In genomic region chr2:234469251-234469845, GRCh38 we compare ENCODE assay signal across 22 cellular contexts. TPM values are rescaled to one million over a fixed set of nuclear protein-coding genes. Genes with fewer than 3 reads are reported as not detected.
DNase-seq lines count a peak whose midpoint lies in the region; ATAC-seq, FAIRE-seq and TF ChIP-seq lines count a peak whose summit lies in the region.
"Had no signal": no experiment of that assay in that cellular context is flagged by ENCODE, and none has a peak within 500 bp of the region (broad histone marks: within the 10 kb centered on the region; RNA-seq: fewer than 3 reads in every experiment).

No MANE protein-coding gene starts in this region.

- H3K9me3 Mint-ChIP-seq in activated T-cell treated with anti-CD3 and anti-CD28 coated beads, Interleukin-2, amount 50 U/mL, for 4 hours, result no peaks in the 10 kb centered on the region
- H3K9me3 Mint-ChIP-seq: activated B cell treated with CpG ODN at 0.5 μM for 24 hours; activated naive CD4-positive, alpha-beta T cell treated with anti-CD3 and anti-CD28 coated beads, Interleukin-2, amount 50 U/mL, for 24 hours had no signal

- H3K27me3 Mint-ChIP-seq in activated T-cell treated with anti-CD3 and anti-CD28 coated beads, Interleukin-2, amount 50 U/mL, for 4 hours (ENCODE audit: low read depth), result no peaks in the 10 kb centered on the region
- H3K27me3 Mint-ChIP-seq: activated B cell treated with CpG ODN at 0.5 μM for 24 hours; activated naive CD4-positive, alpha-beta T cell treated with anti-CD3 and anti-CD28 coated beads, Interleukin-2, amount 50 U/mL, for 24 hours had no signal

- H2AFZ ChIP-seq in smooth muscle cell (ENCODE audit: low read depth), result no peak overlapping the region
- H2AFZ ChIP-seq: GM23338 had no signal

- TF ChIP-seq CTCF in bronchial epithelial cell (IDR thresholded peaks at IDR 0.05; ENCODE audit: insufficient read depth, low read length, severe bottlenecking), result no peak
- TF ChIP-seq CTCF in smooth muscle cell (IDR thresholded peaks at IDR 0.05; ENCODE audit: borderline replicate concordance, insufficient read depth, poor library complexity, severe bottlenecking), result no peak

- FAIRE-seq in bronchial epithelial cell (lab: Jason Lieb, UNC), result no peak
- no peak for FAIRE-seq in RCC 7860 (lab: Jason Lieb, UNC)
- FAIRE-seq: astrocyte had no signal

- peak overlapping the region; percentile 74 for H3K27ac ChIP-seq in smooth muscle cell (ENCODE audit: low read depth)
- H3K27ac ChIP-seq: gastrocnemius medialis, HL-60, stomach, tibial artery had no signal

- no peaks in the 10 kb centered on the region for H3K79me2 ChIP-seq in smooth muscle cell (ENCODE audit: low read depth)

- no peaks in the 10 kb centered on the region for H3K9me3 ChIP-seq in smooth muscle cell (replicated peaks; ENCODE audit: low read depth)
- H3K9me3 ChIP-seq: BE2C, gastrocnemius medialis, stomach, tibial artery had no signal

- peak; percentile 89 to 93 for ATAC-seq in activated T-cell treated with anti-CD3 and anti-CD28 coated beads, Interleukin-2, amount 50 U/mL, for 4 hours
- ATAC-seq in HG02759 (IDR thresholded peaks at IDR 0.05; ENCODE audit: unreplicated experiment) (peak; percentile 37), GM21529 (IDR thresholded peaks at IDR 0.05; ENCODE audit: unreplicated experiment) (no peak)
- ATAC-seq: GM23338, left colon had no signal

- H3K27me3 ChIP-seq in bronchial epithelial cell (ENCODE audit: control insufficient read depth, insufficient read depth, low read length), result no peaks in the 10 kb centered on the region
- no peaks in the 10 kb centered on the region for H3K27me3 ChIP-seq in smooth muscle cell (ENCODE audit: low read depth)
- H3K27me3 ChIP-seq: BE2C, gastrocnemius medialis, stomach, tibial artery had no signal

- no peak for DNase-seq in activated T-cell treated with anti-CD3 and anti-CD28 coated beads, Interleukin-2, amount 50 U/mL, for 4 hours
- no peak for DNase-seq in activated T-cell treated with anti-CD3 and anti-CD28 coated beads for 4 hours
- DNase-seq in bronchial epithelial cell (ENCODE audit: low read depth), result peak; percentile 52
- no peak for DNase-seq in smooth muscle cell (lab: John Stamatoyannopoulos, UW; ENCODE audit: unreplicated experiment)
- DNase-seq in NOMO-1 treated with dmso at 0.1 percent for 144 hours (lab: John Stamatoyannopoulos, UW; ENCODE audit: unreplicated experiment), result no peak
- no peak for DNase-seq in RCC 7860 (ENCODE audit: low spot score)
- DNase-seq: activated B cell treated with CpG ODN at 0.5 μM for 24 hours; BE2C; cortex of kidney; gastrocnemius medialis; left colon; NCI-H1436 treated with DMSO at 0.1 percent for 48 hours; stimulated activated CD4-positive, alpha-beta T cell treated with anti-CD3 and anti-CD28 coated beads, Interleukin-15, amount 100 ng/mL, for 24 hours; stomach; T1000; tibial artery had no signal

- H3K4me3 ChIP-seq in bronchial epithelial cell (ENCODE audit: low read depth, low read length) (no peak overlapping the region), smooth muscle cell (no peak overlapping the region)
- H3K4me3 ChIP-seq: gastrocnemius medialis, GM23338, stomach, tibial artery had no signal

- no peak overlapping the region for H3K4me3 Mint-ChIP-seq in activated T-cell treated with anti-CD3 and anti-CD28 coated beads, Interleukin-2, amount 50 U/mL, for 4 hours
- H3K4me3 Mint-ChIP-seq: activated B cell treated with CpG ODN at 0.5 μM for 24 hours; activated naive CD4-positive, alpha-beta T cell treated with anti-CD3 and anti-CD28 coated beads, Interleukin-2, amount 50 U/mL, for 24 hours; GM23338 had no signal

- H3K9ac ChIP-seq in smooth muscle cell (ENCODE audit: low read depth), result no peak overlapping the region

- no peaks in the 10 kb centered on the region for H3K36me3 Mint-ChIP-seq in activated T-cell treated with anti-CD3 and anti-CD28 coated beads, Interleukin-2, amount 50 U/mL, for 4 hours (ENCODE audit: insufficient read depth)
- H3K36me3 Mint-ChIP-seq: activated naive CD4-positive, alpha-beta T cell treated with anti-CD3 and anti-CD28 coated beads, Interleukin-2, amount 50 U/mL, for 24 hours had no signal

- H3K36me3 ChIP-seq in bronchial epithelial cell (ENCODE audit: control insufficient read depth, insufficient read depth, low read length) (no peaks in the 10 kb centered on the region), smooth muscle cell (ENCODE audit: low read depth) (no peaks in the 10 kb centered on the region)
- H3K36me3 ChIP-seq: BE2C, gastrocnemius medialis, stomach, tibial artery had no signal

- peaks cover 18% of the 10 kb centered on the region for H3F3A ChIP-seq in smooth muscle cell (ENCODE audit: low read depth)

- peaks cover 46% of the 10 kb centered on the region for H3K4me1 Mint-ChIP-seq in activated T-cell treated with anti-CD3 and anti-CD28 coated beads, Interleukin-2, amount 50 U/mL, for 4 hours (ENCODE audit: low read depth)
- H3K4me1 Mint-ChIP-seq: activated B cell treated with CpG ODN at 0.5 μM for 24 hours, GM23338 had no signal

- no peaks in the 10 kb centered on the region for H3K4me1 ChIP-seq in smooth muscle cell (ENCODE audit: low read depth)
- H3K4me1 ChIP-seq: gastrocnemius medialis, tibial artery had no signal

- 66% methylated on average over 7 of the region's 7 CpGs for WGBS in smooth muscle cell (ENCODE audit: low lambda C conversion rate)

- peak overlapping the region; percentile 20 for H3K4me2 ChIP-seq in smooth muscle cell
- H3K4me2 ChIP-seq: GM23338 had no signal

- H4K20me1 ChIP-seq in smooth muscle cell (ENCODE audit: low read depth), result no peaks in the 10 kb centered on the region

RNA-seq across cellular contexts. Expression of gene ARL4C, which starts 27.5 kb away (rescaled TPM):
- 10 to 100 TPM; 10.4 to 24.2 (median 23.7) TPM for total RNA-seq in activated T-cell treated with anti-CD3 and anti-CD28 coated beads, Interleukin-2, amount 50 U/mL, for 4 hours
- total RNA-seq in bronchial epithelial cell, result 7.8 and 9.5 TPM in 2 replicates
- 8.0 and 9.1 TPM in 2 replicates for total RNA-seq in smooth muscle cell
- polyA plus RNA-seq in smooth muscle cell, result 9.5 and 18.3 TPM in 2 replicates
